Comparison of ENCODE assay signal across 8 cellular contexts in the genomic region with DNA sequence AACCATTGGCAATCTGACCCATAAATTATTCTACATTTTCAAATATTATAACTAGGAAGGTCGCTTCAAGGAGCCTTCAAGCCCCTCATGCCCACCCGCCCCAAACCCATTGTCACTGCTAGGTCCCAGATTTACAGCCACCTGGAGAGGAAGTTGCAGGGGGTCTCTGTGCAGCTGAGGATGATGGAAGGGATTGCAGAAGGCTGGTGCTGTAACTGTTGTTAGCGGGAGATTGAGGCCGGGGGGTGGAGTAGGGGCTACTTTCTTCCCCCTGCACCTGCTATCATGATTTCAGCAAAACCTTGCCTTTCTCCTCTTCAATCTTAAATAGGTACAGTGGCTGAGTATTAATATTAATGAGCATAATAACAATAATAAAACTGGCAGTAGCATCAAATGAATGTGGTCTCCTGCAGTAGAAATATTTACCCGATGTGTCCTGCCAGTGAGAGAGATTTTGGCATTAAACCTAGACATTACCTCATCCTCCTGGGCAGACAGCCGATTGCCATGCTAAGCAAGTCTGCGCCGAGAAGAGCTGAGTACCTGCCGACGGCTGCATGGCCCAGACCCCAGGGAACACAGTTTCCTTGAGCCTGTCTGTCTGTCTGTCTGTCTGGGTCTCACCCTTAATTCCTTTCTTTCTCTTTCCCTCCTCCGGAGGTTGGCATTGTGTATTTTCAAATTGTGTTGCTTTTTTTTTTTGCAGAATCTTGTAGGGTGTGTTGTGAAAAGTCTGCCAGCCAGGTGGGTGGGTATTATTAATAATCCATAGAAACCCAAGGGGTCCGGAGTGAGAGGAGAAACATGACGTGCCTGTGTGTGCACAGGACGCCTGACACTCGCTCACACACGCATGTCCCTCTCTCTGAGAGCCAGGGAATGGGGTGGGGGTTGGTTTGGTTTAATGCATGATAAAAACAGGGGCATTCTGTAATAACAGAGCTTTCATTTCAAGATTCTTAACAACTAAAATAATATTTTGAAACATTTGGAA.
DNase-seq lines count a peak whose midpoint lies in the region; ATAC-seq and TF ChIP-seq lines count a peak whose summit lies in the region.

No MANE protein-coding gene starts in this region.

- H3K9ac ChIP-seq in NT2/D1 (ENCODE audit: insufficient read length, low read depth) (no peak overlapping the region), trophoblast cell (ENCODE audit: low read length) (no peak overlapping the region)

- no peaks in the 10 kb centered on the region for H3K79me2 ChIP-seq in trophoblast cell (ENCODE audit: control insufficient read depth, insufficient read depth, low read length, poor library complexity)

- H2AFZ ChIP-seq in trophoblast cell (ENCODE audit: insufficient read depth, low read length, poor library complexity) = no peak overlapping the region

- no peak overlapping the region for H3K14ac ChIP-seq in trophoblast cell (ENCODE audit: low read length)

- H4K91ac ChIP-seq in trophoblast cell (ENCODE audit: low read depth, low read length) = no peak overlapping the region

- no peak overlapping the region for H3K4me2 ChIP-seq in trophoblast cell (ENCODE audit: low read length)

- H4K12ac ChIP-seq in trophoblast cell (ENCODE audit: low read depth, low read length) = no peak overlapping the region

- no peak overlapping the region for H2BK120ac ChIP-seq in trophoblast cell (ENCODE audit: insufficient read depth, low read length, poor library complexity)

- H2BK5ac ChIP-seq in trophoblast cell (ENCODE audit: low read depth, low read length, poor library complexity) = no peak overlapping the region

- H3K4me3 ChIP-seq in NT2/D1 (ENCODE audit: insufficient read length, low read depth) (no peak overlapping the region), foreskin fibroblast (ENCODE audit: low read depth in 1 of 2, low read length in 2 of 2) (no peak overlapping the region), trophoblast cell (ENCODE audit: low read depth, low read length) (no peak overlapping the region)

- H3K4me1 ChIP-seq in NT2/D1 (ENCODE audit: insufficient read depth, insufficient read length) (peaks cover 10% of the 10 kb centered on the region), trophoblast cell (ENCODE audit: control insufficient read depth in 1 of 2, insufficient read depth in 2 of 2, low read length in 2 of 2) (peaks cover 4 to 8% of the 10 kb centered on the region in 2 experiments)

- DNase-seq in NT2/D1 (ENCODE audit: low read depth, low spot score) = peak; percentile 5
- DNase-seq in foreskin fibroblast = peak; percentile 10 to 17
- DNase-seq in trophoblast cell = peak; percentile 52 to 67
- DNase-seq in T-helper 2 cell = no peak

- no peak overlapping the region for H2BK12ac ChIP-seq in trophoblast cell (ENCODE audit: low read length)

- H3K9me3 ChIP-seq in NT2/D1 (ENCODE audit: insufficient read depth, low read length) (peaks cover 25% of the 10 kb centered on the region), trophoblast cell (ENCODE audit: insufficient read depth, low read depth, low read length) (peaks cover 23% of the 10 kb centered on the region)

- H3K4ac ChIP-seq in trophoblast cell (ENCODE audit: low read depth, low read length) = no peak overlapping the region

- H3K79me1 ChIP-seq in trophoblast cell (ENCODE audit: low read length) = no peaks in the 10 kb centered on the region

- H2AK5ac ChIP-seq in trophoblast cell (ENCODE audit: low read length) = no peak overlapping the region

- H4K8ac ChIP-seq in trophoblast cell (ENCODE audit: low read depth, low read length) = no peak overlapping the region

- H3K18ac ChIP-seq in trophoblast cell (ENCODE audit: low read length) = no peak overlapping the region

- no peak for TF ChIP-seq CTCF in foreskin fibroblast (IDR thresholded peaks at IDR 0.05; ENCODE audit: low read depth, low read length)

- WGBS in trophoblast cell (ENCODE audit: extremely low coverage, insufficient coverage, insufficient read length) = no CpG with 5 or more reads among the region's 16 CpGs

- H3K27ac ChIP-seq in trophoblast cell (ENCODE audit: low read depth, low read length) = no peak overlapping the region

- no peaks in the 10 kb centered on the region for H3K27me3 ChIP-seq in NT2/D1 (ENCODE audit: insufficient read depth, insufficient read length)
- no peaks in the 10 kb centered on the region for H3K27me3 ChIP-seq in trophoblast cell (ENCODE audit: insufficient read depth, low read length)

- H3K36me3 ChIP-seq in NT2/D1 (ENCODE audit: insufficient read depth, insufficient read length, low read length) = peaks cover 11% of the 10 kb centered on the region
- H3K36me3 ChIP-seq in trophoblast cell (ENCODE audit: control insufficient read depth in 1 of 2, insufficient read depth in 2 of 2, low read length in 2 of 2) = peaks cover 5 to 16% of the 10 kb centered on the region in 2 experiments

- peak; percentile 14 for ATAC-seq in GM18498 (IDR thresholded peaks at IDR 0.05; ENCODE audit: unreplicated experiment)
- ATAC-seq in HG03520 (IDR thresholded peaks at IDR 0.05; ENCODE audit: unreplicated experiment) = no peak
- ATAC-seq in HG03039 (IDR thresholded peaks at IDR 0.05; ENCODE audit: unreplicated experiment) = no peak
- no peak for ATAC-seq in GM21717 (IDR thresholded peaks at IDR 0.05; ENCODE audit: unreplicated experiment)

- no peak overlapping the region for H3K23ac ChIP-seq in trophoblast cell (ENCODE audit: low read length)

Comparison
In these comparisons a context has a peak if more than half of its experiments do, and no peak if none do; other contexts are left out.
1. DNase-seq: peak in NT2/D1 (single experiment), foreskin fibroblast (2 of 2) and trophoblast cell (2 of 2); none in T-helper 2 cell (0 of 5).